In the genomic region with DNA sequence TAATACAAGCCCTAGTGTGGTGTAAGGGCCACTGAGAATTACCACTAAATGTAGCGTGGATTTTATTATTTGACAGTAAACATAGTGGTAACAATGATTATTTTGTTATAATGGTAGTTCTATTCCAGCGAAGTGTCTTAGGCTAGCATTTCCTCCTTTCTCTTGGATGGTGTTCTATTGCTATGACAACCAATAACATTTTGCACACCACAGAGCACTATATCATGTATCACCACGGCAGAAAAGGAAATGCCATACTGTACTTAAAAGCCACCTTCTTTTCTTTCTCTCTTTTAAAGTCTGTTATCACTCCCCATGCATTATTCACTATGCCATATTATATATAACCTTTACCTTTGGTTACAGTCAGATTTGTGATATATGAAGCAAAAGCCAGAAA, we compare ENCODE assay signal across 9 cellular contexts.
A peak's percentile ranks its signal among the peaks of the same experiment; 100 is the strongest.
DNase-seq lines count a peak whose midpoint lies in the region; ATAC-seq, FAIRE-seq and TF ChIP-seq lines count a peak whose summit lies in the region.
"Had no signal": no experiment of that assay in that cellular context is flagged by ENCODE, and none has a peak within 500 bp of the region (broad histone marks: within the 10 kb centered on the region; RNA-seq: fewer than 3 reads in every experiment).

No MANE protein-coding gene starts in this region.

- no peaks in the 10 kb centered on the region for H3K79me2 ChIP-seq in K562 (ENCODE audit: control insufficient read depth, insufficient read depth, low read length)

- intact Hi-C loops in K562 (cut with micrococcal nuclease): no loop called here
- intact Hi-C loops in Caco-2 (cut with micrococcal nuclease; ENCODE audit: unreplicated experiment): no loop called here

- H4K8ac ChIP-seq in mesenchymal stem cell (ENCODE audit: low read length): no peak overlapping the region

- H3K14ac ChIP-seq in mesenchymal stem cell (ENCODE audit: low read length in 2 of 2): no peak overlapping the region

- no peak for TF ChIP-seq EP300 in K562 (IDR thresholded peaks at IDR 0.05; ENCODE audit: low read length)

- CTCF ChIA-PET in K562 (lab: Yijun Ruan, JAX; ENCODE audit: low intra/inter-chr PET ratio): no interaction called here
- CTCF ChIA-PET in Caco-2 (lab: Charles Lee): no interaction called here

- ATAC-seq in K562: no peak

- no peaks in the 10 kb centered on the region for H4K20me1 ChIP-seq in K562 (replicated peaks; ENCODE audit: control insufficient read depth, insufficient read depth, low read length)

- no peaks in the 10 kb centered on the region for H3K9me3 Mint-ChIP-seq in Caco-2 (ENCODE audit: unreplicated experiment)

- H2BK120ac ChIP-seq in mesenchymal stem cell (ENCODE audit: low read depth, low read length): no peak overlapping the region

- H3K27me3 ChIP-seq in K562 (ENCODE audit: control insufficient read depth in 2 of 2, insufficient read depth in 2 of 2, low read length in 2 of 2): peaks cover 4 to 15% of the 10 kb centered on the region in 2 experiments; a peak in 2 of 5 replicates
- no peaks in the 10 kb centered on the region for H3K27me3 ChIP-seq in mesenchymal stem cell (ENCODE audit: control insufficient read depth in 1 of 2, insufficient read depth in 1 of 2, low read length in 2 of 2)
- H3K27me3 ChIP-seq in Caco-2 (replicated peaks; ENCODE audit: control insufficient read depth, insufficient read depth, low read length): no peaks in the 10 kb centered on the region

- H3K9ac ChIP-seq in K562 (ENCODE audit: insufficient read depth in 1 of 2, low read depth in 2 of 2, low read length in 2 of 2) (no peak overlapping the region), mesenchymal stem cell (ENCODE audit: low read length) (peak overlapping the region; percentile 65)

- H3K9me1 ChIP-seq in K562 (ENCODE audit: control insufficient read depth, insufficient read depth, low read length): no peaks in the 10 kb centered on the region

- no peak overlapping the region for H3K4ac ChIP-seq in mesenchymal stem cell (ENCODE audit: low read depth in 1 of 2, low read length in 2 of 2)

- no peak for TF ChIP-seq POLR2A in K562 (conservative IDR thresholded peaks at IDR 0.05)

- H3K27ac ChIP-seq in K562 (ENCODE audit: extremely low read depth, low read depth, low read length) (no peak overlapping the region), mesenchymal stem cell (ENCODE audit: low read length, poor library complexity, severe bottlenecking) (no peak overlapping the region)

- 4% methylated on average over 3 of the region's 3 CpGs for WGBS in K562 (ENCODE audit: insufficient coverage, low coverage, missing lambda C conversion rate)
- WGBS in mesenchymal stem cell: 38% methylated on average over 3 of the region's 3 CpGs

- BruUV-seq in K562 (replicated peaks; lab: Mats Ljungman, UMichigan) (no TSS peak), Caco-2 (replicated peaks; lab: Mats Ljungman, UMichigan) (no TSS peak)

- no peak overlapping the region for H2AK5ac ChIP-seq in mesenchymal stem cell (ENCODE audit: low read length, severe bottlenecking)

- H3K23ac ChIP-seq in mesenchymal stem cell (ENCODE audit: low read length in 2 of 2): no peak overlapping the region

- H2BK12ac ChIP-seq in mesenchymal stem cell (ENCODE audit: low read length in 2 of 2): no peak overlapping the region

- H2BK5ac ChIP-seq in mesenchymal stem cell (ENCODE audit: low read depth, low read length, poor library complexity, severe bottlenecking): no peak overlapping the region

- H3K36me3 ChIP-seq in K562 (ENCODE audit: control insufficient read depth, insufficient read depth, low read length): no peaks in the 10 kb centered on the region
- peaks cover 5 to 12% of the 10 kb centered on the region in 2 experiments for H3K36me3 ChIP-seq in mesenchymal stem cell (ENCODE audit: control insufficient read depth in 1 of 2, insufficient read depth in 2 of 2, low read depth in 1 of 2, low read length in 2 of 2)
- no peaks in the 10 kb centered on the region for H3K36me3 ChIP-seq in Caco-2 (ENCODE audit: control insufficient read depth, insufficient read depth, low read length)

- no peak overlapping the region for H3K18ac ChIP-seq in mesenchymal stem cell (ENCODE audit: low read depth in 1 of 2, low read length in 2 of 2)

- H3K4me3 Mint-ChIP-seq in Caco-2 (ENCODE audit: unreplicated experiment): no peak overlapping the region

- peaks cover 8% of the 10 kb centered on the region for H3K36me3 Mint-ChIP-seq in Caco-2 (ENCODE audit: insufficient read depth, unreplicated experiment)

- H3K9me3 ChIP-seq in K562 (replicated peaks; ENCODE audit: control insufficient read depth, insufficient read depth, low read depth, low read length) (no peaks in the 10 kb centered on the region), mesenchymal stem cell (ENCODE audit: control insufficient read depth, low read length) (no peaks in the 10 kb centered on the region), Caco-2 (no peaks in the 10 kb centered on the region)

- DNase-seq in COLO668 (lab: John Stamatoyannopoulos, UW; ENCODE audit: unreplicated experiment): peak; percentile 29
- peak in 2 of 3 experiments; percentile 61 to 65 for DNase-seq in NCI-H1417 (lab: John Stamatoyannopoulos, UW)
- DNase-seq in K562 (ENCODE audit: extremely low read depth in 1 of 4, low spot score in 3 of 4): no peak
- DNase-seq in mesenchymal stem cell: peak; percentile 74
- DNase-seq in germinal center (ENCODE audit: low spot score): no peak
- DNase-seq in NCI-H446 treated with DMSO at 0.1 percent for 48 hours (lab: John Stamatoyannopoulos, UW): no peak
- no peak for DNase-seq in Caco-2
- no peak for DNase-seq in NK-92 treated with Interleukin-12 subunit alpha and Interleukin-12 subunit beta, amount 100 ng/mL, for 24 hours (lab: John Stamatoyannopoulos, UW)

- H3K4me3 ChIP-seq in K562 (no peak overlapping the region), mesenchymal stem cell (ENCODE audit: insufficient read depth in 1 of 2, low read depth in 1 of 2, low read length in 2 of 2) (no peak overlapping the region), Caco-2 (ENCODE audit: low read depth, low read length) (no peak overlapping the region)

- H3K4me1 Mint-ChIP-seq in Caco-2 (ENCODE audit: low read depth, unreplicated experiment): no peaks in the 10 kb centered on the region

- TF ChIP-seq CTCF in K562 (IDR thresholded peaks at IDR 0.05 in 2 of 3, conservative IDR thresholded peaks at IDR 0.05 in 1 of 3; ENCODE audit: insufficient read depth in 2 of 3, low read depth in 1 of 3, low read length in 3 of 3): no peak
- TF ChIP-seq CTCF in Caco-2 (IDR thresholded peaks at IDR 0.05; ENCODE audit: insufficient read depth in 1 of 2, low read depth in 1 of 2, low read length in 1 of 2, severe bottlenecking in 1 of 2, unreplicated experiment in 1 of 2): no peak

- H3K4me1 ChIP-seq in K562 (replicated peaks in 1 of 2; ENCODE audit: control insufficient read depth in 2 of 2, insufficient read depth in 2 of 2, low read length in 2 of 2) (no peaks in the 10 kb centered on the region), mesenchymal stem cell (ENCODE audit: control insufficient read depth, insufficient read depth, low read depth, low read length) (no peaks in the 10 kb centered on the region), Caco-2 (no peaks in the 10 kb centered on the region)

- H3K27ac Mint-ChIP-seq in Caco-2 (ENCODE audit: unreplicated experiment): no peak overlapping the region

- in situ Hi-C loops in K562 (cut with MboI): no loop called here

- no peaks in the 10 kb centered on the region for H3K27me3 Mint-ChIP-seq in Caco-2 (ENCODE audit: insufficient read depth, unreplicated experiment)

- POLR2A ChIA-PET in K562 (lab: Yijun Ruan, JAX) (no interaction called here), Caco-2 (lab: Charles Lee) (no interaction called here)

- no peak for FAIRE-seq in K562 (lab: Jason Lieb, UNC)
- FAIRE-seq: colon had no signal

- no peak for TF ChIP-seq RAD21 in K562 (CRISPR knock-in tag; conservative IDR thresholded peaks at IDR 0.05 in 1 of 2, IDR thresholded peaks at IDR 0.05 in 1 of 2)

- H2AFZ ChIP-seq in K562 (ENCODE audit: low read depth, low read length) (no peak overlapping the region), mesenchymal stem cell (ENCODE audit: low read depth, low read length) (no peak overlapping the region)

- H3K4me2 ChIP-seq in K562 (ENCODE audit: insufficient read depth, low read length) (no peak overlapping the region), mesenchymal stem cell (ENCODE audit: low read length, poor library complexity, severe bottlenecking) (no peak overlapping the region)

- H3K79me1 ChIP-seq in mesenchymal stem cell (replicated peaks; ENCODE audit: low read length, poor library complexity, severe bottlenecking): peaks cover 30% of the 10 kb centered on the region

- H2BK15ac ChIP-seq in mesenchymal stem cell (ENCODE audit: low read depth, poor library complexity, severe bottlenecking): no peak overlapping the region

- no peak overlapping the region for H4K91ac ChIP-seq in mesenchymal stem cell (ENCODE audit: low read length)

TF ChIP-seq in K562, 482 proteins besides CTCF, POLR2A, EP300 and RAD21:
- TF ChIP-seq FOXK1 (CRISPR knock-in tag; IDR thresholded peaks at IDR 0.05; ENCODE audit: borderline replicate concordance) (no peak), RFX1 (IDR thresholded peaks at IDR 0.05) (peak; percentile 14; the same call in 1 of the 2 replicates)

Comparison
In these comparisons a context has a peak if more than half of its experiments do, and no peak if none do; other contexts are left out.
1. DNase-seq: peak in COLO668 (single experiment), NCI-H1417 (2 of 3) and mesenchymal stem cell (single experiment); none in K562 (0 of 4), germinal center (single experiment), NCI-H446 treated with DMSO at 0.1 percent for 48 hours (single experiment), Caco-2 (0 of 2) and NK-92 treated with Interleukin-12 subunit alpha and Interleukin-12 subunit beta, amount 100 ng/mL, for 24 hours (single experiment).